Comparison of ENCODE assay signal across 1 cellular context in genomic region chr13:24923305-24923640, GRCh38.
TF ChIP-seq lines count a peak whose summit lies in the region.

No MANE protein-coding gene starts in this region.

TF ChIP-seq in H1, 55 proteins besides CTCF, POLR2A, EP300 and RAD21 (continued from another document):
- no peak for TF ChIP-seq CHD7 (IDR thresholded peaks at IDR 0.05; ENCODE audit: insufficient replicate concordance, low read length)
- TF ChIP-seq KDM4A (IDR thresholded peaks at IDR 0.05; ENCODE audit: low read depth, low read length, severe bottlenecking) = no peak
- TF ChIP-seq ATF2 (IDR thresholded peaks at IDR 0.05; ENCODE audit: low read length) = no peak
